Comparison of ENCODE assay signal across 24 cellular contexts in genomic region chr17:4523946-4524345, GRCh38. TPM values are rescaled to one million over a fixed set of nuclear protein-coding genes. Genes with fewer than 3 reads are reported as not detected.
A peak's percentile ranks its signal among the peaks of the same experiment; 100 is the strongest.
DNase-seq lines count a peak whose midpoint lies in the region; ATAC-seq, FAIRE-seq and TF ChIP-seq lines count a peak whose summit lies in the region.
"Had no signal": no experiment of that assay in that cellular context is flagged by ENCODE, and none has a peak within 500 bp of the region (broad histone marks: within the 10 kb centered on the region; RNA-seq: fewer than 3 reads in every experiment).

No MANE protein-coding gene starts in this region.

- H2AFZ ChIP-seq in GM12878 (ENCODE audit: control insufficient read depth, low read depth, low read length), result no peak overlapping the region
- H2AFZ ChIP-seq: GM23248 had no signal

- CTCF ChIA-PET in GM12878 (lab: Yijun Ruan, JAX), result interaction anchor here (0.6 to 1.4 kb wide), 3 partner anchors 41 to 112 kb away, joined by 3 to 5 read pairs (median 4); no protein-coding TSS in a partner anchor

- H3K9me3 Mint-ChIP-seq in nephron, result no peaks in the 10 kb centered on the region
- H3K9me3 Mint-ChIP-seq: H9 had no signal

- H3K27me3 Mint-ChIP-seq in nephron (ENCODE audit: low read depth), result peaks cover 13% of the 10 kb centered on the region

- FAIRE-seq in GM12878 (lab: Jason Lieb, UNC) (no peak), RCC 7860 (lab: Jason Lieb, UNC) (no peak)

- DNase-seq in NCI-H2171 treated with DMSO at 0.1 percent for 48 hours (lab: John Stamatoyannopoulos, UW) (peak; percentile 71), NCI-H2171 (lab: John Stamatoyannopoulos, UW) (no peak), GM12878 (ENCODE audit: low read depth, low spot score) (no peak), RCC 7860 (ENCODE audit: low spot score) (no peak), left lobe of liver (ENCODE audit: low spot score) (no peak)
- DNase-seq in NK-92 treated with Interleukin-12 subunit alpha and Interleukin-12 subunit beta, amount 100 ng/mL, for 24 hours (lab: John Stamatoyannopoulos, UW), result no peak
- DNase-seq: ACHN, EL, GM23248, H9, KG1, NCI-H1092 treated with DMSO at 0.1 percent for 48 hours, NCI-H146, NCI-H2029, NCI-H446, NCI-H526 had no signal

- no peak overlapping the region for H3K9ac ChIP-seq in GM12878 (ENCODE audit: control insufficient read depth, insufficient read depth, low read length)
- H3K9ac ChIP-seq: GM23248 had no signal

- H3K27ac ChIP-seq in GM12878 (ENCODE audit: control insufficient read depth, insufficient read depth) (no peak overlapping the region), temporal lobe (ENCODE audit: low read depth, low read length) (peak overlapping the region; percentile 17)
- H3K27ac ChIP-seq: 22Rv1, C4-2B, GM23248, HL-60 had no signal

- no peak for TF ChIP-seq CTCF in GM12878 (IDR thresholded peaks at IDR 0.05 in 2 of 3, conservative IDR thresholded peaks at IDR 0.05 in 1 of 3; ENCODE audit: control insufficient read depth in 2 of 3, extremely low read depth in 1 of 3, insufficient read depth in 1 of 3, low read depth in 3 of 3, low read length in 3 of 3)
- TF ChIP-seq CTCF in nephron (IDR thresholded peaks at IDR 0.05; ENCODE audit: unreplicated experiment in 3 of 3), result no peak

- H4K20me1 ChIP-seq in GM12878 (ENCODE audit: control insufficient read depth, insufficient read depth), result no peaks in the 10 kb centered on the region

- H3K4me1 Mint-ChIP-seq in nephron, result peaks cover 47% of the 10 kb centered on the region

- TF ChIP-seq POLR2A in GM12878 (IDR thresholded peaks at IDR 0.05; ENCODE audit: low read depth, low read length), result no peak

- H3K4me2 ChIP-seq in GM12878 (ENCODE audit: control insufficient read depth, insufficient read depth), result peak overlapping the region; percentile 1; the same call in 1 of the 2 replicates

- no peak overlapping the region for H3K4me3 ChIP-seq in GM12878
- H3K4me3 ChIP-seq: GM23248 had no signal

- H3K79me2 ChIP-seq in GM12878 (ENCODE audit: control insufficient read depth, insufficient read depth, low read length), result no peaks in the 10 kb centered on the region

- no peak for ATAC-seq in GM12878
- ATAC-seq in left lobe of liver, result no peak
- ATAC-seq: Panc1, SK-N-SH treated with all-trans-retinoic acid at 6 μM for 48 hours had no signal

- H3K36me3 ChIP-seq in GM12878 (ENCODE audit: control insufficient read depth in 2 of 2, insufficient read depth in 2 of 2, low read length in 1 of 2), result no peaks in the 10 kb centered on the region

- RAD21 ChIA-PET in GM12878 (lab: Charles Lee; ENCODE audit: unreplicated experiment), result interaction anchor here (1.2 kb wide), 1 partner anchor 103 kb away, joined by 7 read pairs; no protein-coding TSS in a partner anchor

- H3K4me1 ChIP-seq in GM12878 (ENCODE audit: control insufficient read depth, insufficient read depth, low read length), result peaks cover 10% of the 10 kb centered on the region

- TF ChIP-seq EP300 in GM12878 (IDR thresholded peaks at IDR 0.05; ENCODE audit: borderline replicate concordance in 1 of 2, control insufficient read depth in 1 of 2, low read depth in 2 of 2, low read length in 2 of 2), result no peak

- in situ Hi-C loops in GM12878 (cut with MboI), result no loop called here

- no peaks in the 10 kb centered on the region for H3K36me3 Mint-ChIP-seq in nephron (ENCODE audit: low read depth)

- H3K9me3 ChIP-seq in GM12878 (replicated peaks; ENCODE audit: control insufficient read depth, insufficient read depth, low read length), result no peaks in the 10 kb centered on the region

- H3K4me3 Mint-ChIP-seq in nephron, result no peak overlapping the region
- H3K4me3 Mint-ChIP-seq: H9 had no signal

- SMC1A ChIA-PET in GM12878 (lab: Charles Lee; ENCODE audit: uncharacterized antibody, unreplicated experiment), result interaction anchor here (0.7 to 1.3 kb wide), 4 partner anchors 15 to 43 kb away, joined by 3 to 4 read pairs (median 3); no protein-coding TSS in a partner anchor

- POLR2A ChIA-PET in GM12878 (lab: Charles Lee), result no interaction called here

- peak overlapping the region in 2 of 3 experiments; percentile 2 to 56 for H3K27ac Mint-ChIP-seq in nephron
- H3K27ac Mint-ChIP-seq: H9 had no signal

- intact Hi-C loops in GM12878 (cut with micrococcal nuclease; ENCODE audit: unreplicated experiment), result loop anchor here (10.0 kb wide), 1 partner anchor 99 kb away; no protein-coding TSS in a partner anchor

- no TSS peak for BruUV-seq in GM12878 (replicated peaks; lab: Mats Ljungman, UMichigan)

- no peaks in the 10 kb centered on the region for H3K27me3 ChIP-seq in GM12878 (replicated peaks in 1 of 2; ENCODE audit: control insufficient read depth in 2 of 2, insufficient read depth in 2 of 2, low read length in 1 of 2)

- WGBS in GM12878 (ENCODE audit: insufficient coverage, insufficient replicate concordance, low lambda C conversion rate, missing lambda C conversion rate), result 71% methylated on average over 8 of the region's 8 CpGs

- no peak for TF ChIP-seq RAD21 in GM12878 (IDR thresholded peaks at IDR 0.05; ENCODE audit: insufficient read depth, low read depth, low read length)

TF ChIP-seq in GM12878, 131 proteins besides CTCF, POLR2A, EP300 and RAD21 (continues in another document):
- TF ChIP-seq EED (IDR thresholded peaks at IDR 0.05; ENCODE audit: low read depth) (no peak), STAT1 (conservative IDR thresholded peaks at IDR 0.05) (no peak), CHD1 (IDR thresholded peaks at IDR 0.05; ENCODE audit: low read depth, low read length) (no peak), FOXK2 (IDR thresholded peaks at IDR 0.05) (no peak), ZNF24 (IDR thresholded peaks at IDR 0.05) (no peak), HDGF (IDR thresholded peaks at IDR 0.05) (no peak), TBL1XR1 (IDR thresholded peaks at IDR 0.05; ENCODE audit: low read depth, low read length) (no peak), SMAD5 (IDR thresholded peaks at IDR 0.05; ENCODE audit: low read depth) (no peak), YY1 (IDR thresholded peaks at IDR 0.05; ENCODE audit: low read depth, low read length) (no peak), ZNF274 (IDR thresholded peaks at IDR 0.05; ENCODE audit: insufficient read depth, insufficient read length) (no peak)

RNA-seq across cellular contexts. Expression of gene SPNS2, which starts 25.3 kb away (rescaled TPM):
- not detected in 2 replicates for total RNA-seq in GM12878 (2013; cell fraction: nucleolus; rRNA removed)
- total RNA-seq in GM12878 (2014; rRNA removed) (0.17 and 0.82 TPM in 2 replicates), GM12878 (2014; rRNA removed; fragmentation: Illumina TruSeq; extraction: Trizol) (0.09 TPM in 2 replicates), GM12878 (2021) (0.28 and 0.56 TPM in 2 replicates), temporal lobe (7.9 TPM), left lobe of liver (11.4 TPM)
- polyA plus RNA-seq in GM12878 (2011; ENCODE audit: low read depth), result not detected
- polyA plus RNA-seq in GM12878 (2011; rRNA removed) (0.04 TPM in 1 of 2 replicates, not detected in the other), GM12878 (2014; fragmentation: Illumina TruSeq; extraction: Trizol) (0.15 TPM in 1 of 2 replicates, not detected in the other), GM12878 (2014; fragmentation: Nextera tagmentation; extraction: Ambion mirVana) (not detected), GM12878 (2014; rRNA removed) (0.29 and 0.53 TPM in 2 replicates), GM12878 (2016; fragmentation: Nextera tagmentation; extraction: Ambion mirVana) (1 to 10 TPM in 1 of 2 experiments, under 1 TPM in 1; 0.49 to 1.1 TPM)
- 0.06 and 0.18 TPM in 2 replicates for polyA plus RNA-seq in GM12878 (2011; cell fraction: cytosol; rRNA removed)
- polyA plus RNA-seq in GM12878 (2011; cell fraction: nucleus; rRNA removed), result 0.25 TPM in 2 replicates
- 0.50 and 0.79 TPM in 2 replicates for polyA plus RNA-seq in GM12878 (2012)
- polyA minus RNA-seq in GM12878 (2011; rRNA and poly(A)+ RNA removed), result not detected in 2 replicates
- polyA minus RNA-seq in GM12878 (2011; cell fraction: cytosol; rRNA and poly(A)+ RNA removed), result not detected in 2 replicates
- polyA minus RNA-seq in GM12878 (2011; cell fraction: nucleus; rRNA and poly(A)+ RNA removed), result not detected in 2 replicates
- total RNA-seq: GM23248 had no signal

RNA-seq across cellular contexts. Expression of gene MYBBP1A, which starts 31.2 kb away (rescaled TPM):
- 120 and 130 TPM in 2 replicates for total RNA-seq in GM12878 (2013; cell fraction: nucleolus; rRNA removed)
- total RNA-seq in GM12878 (2014; rRNA removed) (98.5 and 120 TPM in 2 replicates), GM12878 (2014; rRNA removed; fragmentation: Illumina TruSeq; extraction: Trizol) (30.7 and 40.5 TPM in 2 replicates), GM12878 (2021) (115 and 121 TPM in 2 replicates), temporal lobe (16.2 TPM), left lobe of liver (18.5 TPM)
- polyA plus RNA-seq in GM12878 (2011; ENCODE audit: low read depth), result 17.5 TPM
- polyA plus RNA-seq in GM12878 (2011; rRNA removed) (13.1 and 29.5 TPM in 2 replicates), GM12878 (2014; fragmentation: Illumina TruSeq; extraction: Trizol) (17.8 and 54.2 TPM in 2 replicates), GM12878 (2014; fragmentation: Nextera tagmentation; extraction: Ambion mirVana) (1 to 10 TPM; 2.5 to 4.2 TPM), GM12878 (2014; rRNA removed) (89.0 and 126 TPM in 2 replicates), GM12878 (2016; fragmentation: Nextera tagmentation; extraction: Ambion mirVana) (100 to 1,000 TPM; 118 to 120 TPM)
- polyA plus RNA-seq in GM12878 (2011; cell fraction: cytosol; rRNA removed), result 25.7 and 40.7 TPM in 2 replicates
- 182 and 265 TPM in 2 replicates for polyA plus RNA-seq in GM12878 (2011; cell fraction: nucleus; rRNA removed)
- 43.0 and 54.9 TPM in 2 replicates for polyA plus RNA-seq in GM12878 (2012)
- 43.4 and 52.2 TPM in 2 replicates for polyA minus RNA-seq in GM12878 (2011; rRNA and poly(A)+ RNA removed)
- 37.6 and 40.4 TPM in 2 replicates for polyA minus RNA-seq in GM12878 (2011; cell fraction: cytosol; rRNA and poly(A)+ RNA removed)
- 50.7 and 108 TPM in 2 replicates for polyA minus RNA-seq in GM12878 (2011; cell fraction: nucleus; rRNA and poly(A)+ RNA removed)

RNA-seq across cellular contexts. Expression of gene GGT6, which starts 36.4 kb away (rescaled TPM):
- total RNA-seq in GM12878 (2013; cell fraction: nucleolus; rRNA removed), result not detected in 2 replicates
- total RNA-seq in GM12878 (2014; rRNA removed) (0.82 TPM in 1 of 2 replicates, not detected in the other), GM12878 (2014; rRNA removed; fragmentation: Illumina TruSeq; extraction: Trizol) (0.13 TPM in 1 of 2 replicates, not detected in the other), GM12878 (2021) (0.16 and 0.26 TPM in 2 replicates), temporal lobe (not detected), left lobe of liver (0.35 TPM)
- not detected for polyA plus RNA-seq in GM12878 (2011; ENCODE audit: low read depth)
- polyA plus RNA-seq in GM12878 (2011; rRNA removed) (not detected in 2 replicates), GM12878 (2014; fragmentation: Illumina TruSeq; extraction: Trizol) (0.01 TPM in 1 of 2 replicates, not detected in the other), GM12878 (2014; fragmentation: Nextera tagmentation; extraction: Ambion mirVana) (not detected), GM12878 (2014; rRNA removed) (0.19 and 0.22 TPM in 2 replicates), GM12878 (2016; fragmentation: Nextera tagmentation; extraction: Ambion mirVana) (under 1 TPM in 1 of 2 experiments, not detected in 1; 0.12 TPM)
- polyA plus RNA-seq in GM12878 (2011; cell fraction: cytosol; rRNA removed), result not detected in 2 replicates
- polyA plus RNA-seq in GM12878 (2011; cell fraction: nucleus; rRNA removed), result 0.13 TPM in 1 of 2 replicates, not detected in the other
- not detected in 2 replicates for polyA plus RNA-seq in GM12878 (2012)
- polyA minus RNA-seq in GM12878 (2011; rRNA and poly(A)+ RNA removed), result not detected in 2 replicates
- polyA minus RNA-seq in GM12878 (2011; cell fraction: cytosol; rRNA and poly(A)+ RNA removed), result not detected in 2 replicates
- not detected in 2 replicates for polyA minus RNA-seq in GM12878 (2011; cell fraction: nucleus; rRNA and poly(A)+ RNA removed)
- total RNA-seq: GM23248, HT1080 had no signal
- polyA plus RNA-seq: GM23248 had no signal
